Comparison of ENCODE assay signal across 8 cellular contexts in genomic region chr1:235843458-235843857, GRCh38. TPM values are rescaled to one million over a fixed set of nuclear protein-coding genes. Genes with fewer than 3 reads are reported as not detected.
DNase-seq lines count a peak whose midpoint lies in the region; ATAC-seq and TF ChIP-seq lines count a peak whose summit lies in the region.

No MANE protein-coding gene starts in this region.

- DNase-seq in Ammon's horn (ENCODE audit: low spot score) (peak; percentile 50), OCI-LY7 (ENCODE audit: low spot score) (peak; percentile 39)
- DNase-seq in effector memory CD8-positive, alpha-beta T cell: no peak
- peak in 2 of 10 donors; percentile 28 to 29 for DNase-seq in naive thymus-derived CD8-positive, alpha-beta T cell
- no peak for DNase-seq in activated CD4-positive, alpha-beta T cell treated with anti-CD3 and anti-CD28 coated beads for 4 hours

- H3K4me1 Mint-ChIP-seq in effector memory CD8-positive, alpha-beta T cell (ENCODE audit: low read depth in 2 of 2): peaks cover 40 to 60% of the 10 kb centered on the region in 2 donors
- peaks cover 34 to 82% (median 69%) of the 10 kb centered on the region in 4 donors for H3K4me1 Mint-ChIP-seq in naive thymus-derived CD8-positive, alpha-beta T cell

- H3K4me3 Mint-ChIP-seq in effector memory CD8-positive, alpha-beta T cell: no peak overlapping the region
- peak overlapping the region in 1 of 10 donors; percentile 1 for H3K4me3 Mint-ChIP-seq in naive thymus-derived CD8-positive, alpha-beta T cell

- POLR2A ChIA-PET in OCI-LY7 (lab: Charles Lee): interaction anchor here (0.5 to 3.3 kb wide), 16 partner anchors 9 to 485 kb away, joined by 3 to 20 read pairs (median 4); partner anchors contain the start of genes B3GALNT2 and LYST
- POLR2A ChIA-PET in naive thymus-derived CD8-positive, alpha-beta T cell (lab: Charles Lee): interaction anchor here (0.6 kb wide), 1 partner anchor 567 kb away, joined by 3 read pairs; no protein-coding TSS in a partner anchor

- intact Hi-C loops in OCI-LY7 (cut with micrococcal nuclease; ENCODE audit: unreplicated experiment): loop anchor here (2.0 kb wide), 2 partner anchors 127 to 339 kb away; partner anchors contain the start of gene B3GALNT2

- ATAC-seq in GM18519 (IDR thresholded peaks at IDR 0.05; ENCODE audit: low FRiP score, unreplicated experiment) (peak; percentile 51), HG03521 (IDR thresholded peaks at IDR 0.05; ENCODE audit: unreplicated experiment) (peak; percentile 52), GM21423 (IDR thresholded peaks at IDR 0.05; ENCODE audit: unreplicated experiment) (no peak)
- peak; percentile 89 for ATAC-seq in effector memory CD8-positive, alpha-beta T cell (replicated peaks)
- ATAC-seq in naive thymus-derived CD8-positive, alpha-beta T cell: peak; percentile 76 to 89

- no peaks in the 10 kb centered on the region for H3K9me2 ChIP-seq in OCI-LY7 (ENCODE audit: insufficient read depth, low read length)

- no peaks in the 10 kb centered on the region for H3K9me3 ChIP-seq in OCI-LY7 (ENCODE audit: low read length)

- peak; percentile 82 for TF ChIP-seq CTCF in OCI-LY7 (conservative IDR thresholded peaks at IDR 0.05; ENCODE audit: low read length)

- no peak overlapping the region for H3K27ac ChIP-seq in OCI-LY7 (ENCODE audit: low read depth, low read length, poor library complexity, severe bottlenecking)

- peaks cover 6% of the 10 kb centered on the region; the same call in 1 of the 2 replicates for H3K79me2 ChIP-seq in OCI-LY7 (ENCODE audit: insufficient read depth, low read depth, low read length)

- H3K36me3 Mint-ChIP-seq in effector memory CD8-positive, alpha-beta T cell (ENCODE audit: insufficient read depth): peaks cover 3% of the 10 kb centered on the region
- peaks cover 0 to 5% (median 1%) of the 10 kb centered on the region in 3 donors for H3K36me3 Mint-ChIP-seq in naive thymus-derived CD8-positive, alpha-beta T cell

- H3K36me3 ChIP-seq in OCI-LY7 (ENCODE audit: insufficient read depth, low read length): no peaks in the 10 kb centered on the region

- H3K4me3 ChIP-seq in OCI-LY7 (ENCODE audit: low read depth, low read length, poor library complexity, severe bottlenecking): no peak overlapping the region

- no peaks in the 10 kb centered on the region for H3K9me3 Mint-ChIP-seq in effector memory CD8-positive, alpha-beta T cell
- peaks cover 0 to 15% (median 2%) of the 10 kb centered on the region in 9 donors for H3K9me3 Mint-ChIP-seq in naive thymus-derived CD8-positive, alpha-beta T cell

- CTCF ChIA-PET in OCI-LY7 (lab: Charles Lee; ENCODE audit: unreplicated experiment): interaction anchor here (0.8 to 2.1 kb wide), 12 partner anchors 10 to 339 kb away, joined by 3 to 10 read pairs (median 4); partner anchors contain the start of gene B3GALNT2

- no TSS peak for BruUV-seq in OCI-LY7 (replicated peaks; lab: Mats Ljungman, UMichigan)

- no peaks in the 10 kb centered on the region for H4K20me1 ChIP-seq in OCI-LY7 (ENCODE audit: insufficient read depth, low read length)

- peaks cover 26% of the 10 kb centered on the region for H3K4me1 ChIP-seq in OCI-LY7 (ENCODE audit: insufficient read depth, low read length, poor library complexity, severe bottlenecking)

- no peaks in the 10 kb centered on the region for H3K27me3 Mint-ChIP-seq in effector memory CD8-positive, alpha-beta T cell
- H3K27me3 Mint-ChIP-seq in naive thymus-derived CD8-positive, alpha-beta T cell: no peaks in the 10 kb centered on the region

- H2AFZ ChIP-seq in OCI-LY7 (ENCODE audit: low read length): no peak overlapping the region

- peak overlapping the region in 1 of 2 donors; percentile 69 for H3K27ac Mint-ChIP-seq in effector memory CD8-positive, alpha-beta T cell
- peak overlapping the region in 1 of 10 donors; percentile 11 for H3K27ac Mint-ChIP-seq in naive thymus-derived CD8-positive, alpha-beta T cell

- H3K4me2 ChIP-seq in OCI-LY7 (ENCODE audit: low read length): no peak overlapping the region

RNA-seq across cellular contexts. Expression of gene LYST, which starts 23.2 kb away (rescaled TPM):
- total RNA-seq in OCI-LY7 (2014; rRNA removed; shearing (Covaris generic)): 4.0 and 10.0 TPM in 2 replicates
- 8.2 and 8.3 TPM in 2 replicates for total RNA-seq in OCI-LY7 (2022)
- 10 to 100 TPM; 23.0 to 27.2 TPM for total RNA-seq in naive thymus-derived CD8-positive, alpha-beta T cell
- 10 to 100 TPM in 1 of 3 donors, 1 to 10 TPM in 2; 6.4 to 10.9 (median 6.6) TPM for polyA plus RNA-seq in naive thymus-derived CD8-positive, alpha-beta T cell

Comparison
In these comparisons a context has a peak if more than half of its experiments do, and no peak if none do; other contexts are left out.
1. DNase-seq: peak in Ammon's horn (single experiment) and OCI-LY7 (single experiment); none in effector memory CD8-positive, alpha-beta T cell (0 of 3) and activated CD4-positive, alpha-beta T cell treated with anti-CD3 and anti-CD28 coated beads for 4 hours (0 of 2).